30 cellular contexts compared by ENCODE assay signal in the genomic region with DNA sequence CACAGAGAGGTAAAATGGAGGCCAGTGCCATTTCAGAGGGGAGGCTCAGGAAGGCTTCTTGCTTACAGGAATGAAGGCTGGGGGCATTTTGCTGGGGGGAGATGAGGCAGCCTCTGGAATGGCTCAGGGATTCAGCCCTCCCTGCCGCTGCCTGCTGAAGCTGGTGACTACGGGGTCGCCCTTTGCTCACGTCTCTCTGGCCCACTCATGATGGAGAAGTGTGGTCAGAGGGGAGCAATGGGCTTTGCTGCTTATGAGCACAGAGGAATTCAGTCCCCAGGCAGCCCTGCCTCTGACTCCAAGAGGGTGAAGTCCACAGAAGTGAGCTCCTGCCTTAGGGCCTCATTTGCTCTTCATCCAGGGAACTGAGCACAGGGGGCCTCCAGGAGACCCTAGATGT.
"Had no signal": no experiment of that assay in that cellular context is flagged by ENCODE, and none has a peak within 500 bp of the region (broad histone marks: within the 10 kb centered on the region; RNA-seq: fewer than 3 reads in every experiment).

No MANE protein-coding gene starts in this region.

- H3K4me3 ChIP-seq: adrenal gland, body of pancreas, colonic mucosa, dorsolateral prefrontal cortex had no signal

- H3K4me1 Mint-ChIP-seq: activated naive CD8-positive, alpha-beta T cell treated with anti-CD3 and anti-CD28 coated beads, Interleukin-2, amount 50 U/mL, for 24 hours had no signal

- ATAC-seq: activated CD4-positive, CD25-positive, alpha-beta regulatory T cell treated with anti-CD3 and anti-CD28 coated beads, Interleukin-2, amount 50 U/mL, for 24 hours; activated CD8-positive, alpha-beta T cell treated with anti-CD3 and anti-CD28 coated beads for 36 hours; activated naive CD8-positive, alpha-beta T cell treated with anti-CD3 and anti-CD28 coated beads, Interleukin-2, amount 50 U/mL, for 24 hours; activated T-cell treated with anti-CD3 and anti-CD28 coated beads, Interleukin-2, amount 50 U/mL, for 4 hours; body of pancreas; esophagus mucosa; T-helper 17 cell had no signal

- DNase-seq: activated B cell treated with CpG ODN at 0.5 μM for 24 hours; activated CD4-positive, alpha-beta T cell treated with anti-CD3 and anti-CD28 coated beads for 48 hours; activated CD4-positive, alpha-beta T cell treated with anti-CD3 and anti-CD28 coated beads, Interleukin-2, amount 50 U/mL, for 1 hour; activated CD4-positive, alpha-beta T cell treated with anti-CD3 and anti-CD28 coated beads, Interleukin-2, amount 50 U/mL, for 48 hours; activated CD8-positive, alpha-beta T cell treated with anti-CD3 and anti-CD28 coated beads for 36 hours; activated effector memory CD4-positive, alpha-beta T cell treated with anti-CD3 and anti-CD28 coated beads, Interleukin-2, amount 50 U/mL, for 16 hours; activated naive CD4-positive, alpha-beta T cell treated with anti-CD3 and anti-CD28 coated beads for 36 hours; activated naive CD8-positive, alpha-beta T cell treated with anti-CD3 and anti-CD28 coated beads for 36 hours; activated naive CD8-positive, alpha-beta T cell treated with anti-CD3 and anti-CD28 coated beads, Interleukin-2, amount 50 U/mL, for 24 hours; activated T-cell treated with anti-CD3 and anti-CD28 coated beads, Interleukin-2, amount 50 U/mL, for 4 hours; amygdala; aorta; body of pancreas; colonic mucosa; dorsolateral prefrontal cortex; effector memory CD4-positive, alpha-beta T cell; endodermal cell; foreskin fibroblast; T-helper 1 cell; T-helper 17 cell; T1000; WERI-Rb-1 had no signal

- H3K4me1 ChIP-seq: adrenal gland, body of pancreas, colonic mucosa had no signal

- H3K9me3 Mint-ChIP-seq: activated B cell treated with CpG ODN at 0.5 μM for 24 hours; activated CD8-positive, alpha-beta T cell treated with anti-CD3 and anti-CD28 coated beads for 36 hours; activated naive CD4-positive, alpha-beta T cell treated with anti-CD3 and anti-CD28 coated beads for 36 hours; activated naive CD4-positive, alpha-beta T cell treated with anti-CD3 and anti-CD28 coated beads, Interleukin-2, amount 50 U/mL, for 24 hours; activated naive CD8-positive, alpha-beta T cell treated with anti-CD3 and anti-CD28 coated beads for 36 hours; activated naive CD8-positive, alpha-beta T cell treated with anti-CD3 and anti-CD28 coated beads, Interleukin-2, amount 50 U/mL, for 24 hours; activated T-cell treated with anti-CD3 and anti-CD28 coated beads, Interleukin-2, amount 50 U/mL, for 4 hours; activated T-helper 1 cell treated with anti-CD3 and anti-CD28 coated beads, Interleukin-12 subunit alpha, Interleukin-12 subunit beta, Interleukin-2, Interleukin-4 antibody, amounts not matched to agents 30 ng/mL and 10 ng/mL and 1 ng/mL, durations not matched to agents 14 hours and 24 hours and 36 hours; activated T-helper 2 cell treated with anti-CD3 and anti-CD28 coated beads, Interferon-gamma antibody, Interleukin-2, Interleukin-4, amounts not matched to agents 10 μg/mL and 5 μg/mL and 100 μg/mL, durations not matched to agents 14 hours and 24 hours and 36 hours; dendritic cell treated with granulocyte-macrophage colony-stimulating factor and Interleukin-4, amounts not matched to agents 40 ng/mL and 50 ng/mL, for 4 days; endodermal cell; T-helper 2 cell treated with Interferon-gamma antibody and Interleukin-4, amounts not matched to agents 5 μg/mL and 100 μg/mL, for 36 hours had no signal

- H3K4me3 Mint-ChIP-seq: activated B cell treated with CpG ODN at 0.5 μM for 24 hours; activated CD8-positive, alpha-beta T cell treated with anti-CD3 and anti-CD28 coated beads for 36 hours; activated naive CD4-positive, alpha-beta T cell treated with anti-CD3 and anti-CD28 coated beads for 36 hours; activated naive CD4-positive, alpha-beta T cell treated with anti-CD3 and anti-CD28 coated beads, Interleukin-2, amount 50 U/mL, for 24 hours; activated naive CD8-positive, alpha-beta T cell treated with anti-CD3 and anti-CD28 coated beads for 36 hours; activated naive CD8-positive, alpha-beta T cell treated with anti-CD3 and anti-CD28 coated beads, Interleukin-2, amount 50 U/mL, for 24 hours; activated T-cell treated with anti-CD3 and anti-CD28 coated beads, Interleukin-2, amount 50 U/mL, for 4 hours; activated T-helper 1 cell treated with anti-CD3 and anti-CD28 coated beads, Interleukin-12 subunit alpha, Interleukin-12 subunit beta, Interleukin-2, Interleukin-4 antibody, amounts not matched to agents 30 ng/mL and 10 ng/mL and 1 ng/mL, durations not matched to agents 14 hours and 24 hours and 36 hours; dendritic cell treated with granulocyte-macrophage colony-stimulating factor and Interleukin-4, amounts not matched to agents 40 ng/mL and 50 ng/mL, for 4 days; endodermal cell; T-helper 17 cell; T-helper 2 cell treated with Interferon-gamma antibody and Interleukin-4, amounts not matched to agents 5 μg/mL and 100 μg/mL, for 36 hours had no signal

- H3K36me3 ChIP-seq: colonic mucosa had no signal

- H3K27me3 ChIP-seq: adrenal gland, body of pancreas, colonic mucosa, dorsolateral prefrontal cortex had no signal

- H3K27me3 Mint-ChIP-seq: activated B cell treated with CpG ODN at 0.5 μM for 24 hours; activated CD8-positive, alpha-beta T cell treated with anti-CD3 and anti-CD28 coated beads for 36 hours; activated naive CD4-positive, alpha-beta T cell treated with anti-CD3 and anti-CD28 coated beads, Interleukin-2, amount 50 U/mL, for 24 hours; activated naive CD8-positive, alpha-beta T cell treated with anti-CD3 and anti-CD28 coated beads for 36 hours; activated naive CD8-positive, alpha-beta T cell treated with anti-CD3 and anti-CD28 coated beads, Interleukin-2, amount 50 U/mL, for 24 hours; dendritic cell treated with granulocyte-macrophage colony-stimulating factor and Interleukin-4, amounts not matched to agents 40 ng/mL and 50 ng/mL, for 4 days; T-helper 17 cell had no signal

- H3K9me3 ChIP-seq: adrenal gland, body of pancreas, colonic mucosa had no signal

- H3K27ac Mint-ChIP-seq: activated B cell treated with CpG ODN at 0.5 μM for 24 hours; activated CD8-positive, alpha-beta T cell treated with anti-CD3 and anti-CD28 coated beads for 36 hours; activated naive CD4-positive, alpha-beta T cell treated with anti-CD3 and anti-CD28 coated beads for 36 hours; activated naive CD4-positive, alpha-beta T cell treated with anti-CD3 and anti-CD28 coated beads, Interleukin-2, amount 50 U/mL, for 24 hours; activated naive CD8-positive, alpha-beta T cell treated with anti-CD3 and anti-CD28 coated beads for 36 hours; activated naive CD8-positive, alpha-beta T cell treated with anti-CD3 and anti-CD28 coated beads, Interleukin-2, amount 50 U/mL, for 24 hours; activated T-helper 1 cell treated with anti-CD3 and anti-CD28 coated beads, Interleukin-12 subunit alpha, Interleukin-12 subunit beta, Interleukin-2, Interleukin-4 antibody, amounts not matched to agents 30 ng/mL and 10 ng/mL and 1 ng/mL, durations not matched to agents 14 hours and 24 hours and 36 hours; activated T-helper 2 cell treated with anti-CD3 and anti-CD28 coated beads, Interferon-gamma antibody, Interleukin-2, Interleukin-4, amounts not matched to agents 10 μg/mL and 5 μg/mL and 100 μg/mL, durations not matched to agents 14 hours and 24 hours and 36 hours; dendritic cell treated with granulocyte-macrophage colony-stimulating factor and Interleukin-4, amounts not matched to agents 40 ng/mL and 50 ng/mL, for 4 days; endodermal cell; T-helper 17 cell; T-helper 2 cell treated with Interferon-gamma antibody and Interleukin-4, amounts not matched to agents 5 μg/mL and 100 μg/mL, for 36 hours had no signal

- H3K27ac ChIP-seq: adrenal gland, body of pancreas, colonic mucosa, dorsolateral prefrontal cortex, WERI-Rb-1 had no signal
